In genomic region chr17:1059131-1059795, GRCh38 we compare ENCODE assay signal across 13 cellular contexts.
"Had no signal": no experiment of that assay in that cellular context is flagged by ENCODE, and none has a peak within 500 bp of the region (broad histone marks: within the 10 kb centered on the region; RNA-seq: fewer than 3 reads in every experiment).

No MANE protein-coding gene starts in this region.

- H3K27ac Mint-ChIP-seq: activated B cell treated with CpG ODN at 0.5 μM for 24 hours; activated naive CD4-positive, alpha-beta T cell treated with anti-CD3 and anti-CD28 coated beads, Interleukin-2, amount 50 U/mL, for 72 hours; T-helper 17 cell had no signal

- H3K4me3 Mint-ChIP-seq: activated B cell treated with CpG ODN at 0.5 μM for 24 hours, natural killer cell, T-helper 17 cell had no signal

- H3K9me3 Mint-ChIP-seq: activated B cell treated with CpG ODN at 0.5 μM for 24 hours; activated naive CD4-positive, alpha-beta T cell treated with anti-CD3 and anti-CD28 coated beads, Interleukin-2, amount 50 U/mL, for 72 hours; natural killer cell had no signal

- H3K4me3 ChIP-seq: breast epithelium, heart left ventricle, lung, SK-N-MC, upper lobe of left lung had no signal

- H3K27ac ChIP-seq: breast epithelium, SK-N-MC, upper lobe of left lung had no signal

- H3K27me3 Mint-ChIP-seq: activated B cell treated with CpG ODN at 0.5 μM for 24 hours, T-helper 17 cell had no signal

- ATAC-seq: stimulated activated naive CD8-positive, alpha-beta T cell treated with anti-CD3 and anti-CD28 coated beads, Interleukin-15, Interleukin-2, amounts not matched to agents 100 U/mL and 50 U/mL, for 24 hours had no signal

- H3K27me3 ChIP-seq: breast epithelium, heart left ventricle, upper lobe of left lung had no signal

- FAIRE-seq: colon, frontal cortex had no signal

- H3K36me3 ChIP-seq: breast epithelium had no signal

- H3K4me1 ChIP-seq: breast epithelium had no signal

- H3K9me3 ChIP-seq: breast epithelium, heart left ventricle, upper lobe of left lung had no signal

- DNase-seq: activated B cell treated with CpG ODN at 0.5 μM for 24 hours; effector CD4-positive, alpha-beta T cell; natural killer cell had no signal
